In the genomic region with DNA sequence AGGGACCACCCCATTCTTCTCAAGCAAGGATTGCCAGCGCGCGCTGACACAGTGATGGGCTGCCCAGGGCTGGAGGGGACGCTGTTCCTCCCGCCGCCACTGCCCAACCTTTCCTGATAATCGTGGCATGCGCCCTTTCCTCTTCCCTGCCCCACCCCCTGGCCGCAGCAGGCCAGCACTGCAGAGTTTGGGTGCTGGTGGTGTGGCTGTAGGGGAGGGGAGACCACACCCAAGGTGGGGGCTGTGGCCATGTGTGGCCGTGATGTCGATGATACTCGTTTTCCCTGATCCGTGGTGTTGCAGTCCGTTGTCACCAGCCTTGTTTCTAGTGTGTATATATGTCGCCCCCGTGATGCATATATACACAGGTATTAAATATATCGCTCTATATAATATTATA, we compare ENCODE assay signal across 24 cellular contexts.
"Had no signal": no experiment of that assay in that cellular context is flagged by ENCODE, and none has a peak within 500 bp of the region (broad histone marks: within the 10 kb centered on the region; RNA-seq: fewer than 3 reads in every experiment).

No MANE protein-coding gene starts in this region.

- FAIRE-seq: colon, keratinocyte had no signal

- H3K27me3 ChIP-seq: esophagus squamous epithelium, gastroesophageal sphincter, ovary, right atrium auricular region, suprapubic skin, thyroid gland, upper lobe of left lung, uterus had no signal

- H3K27ac Mint-ChIP-seq: dendritic cell treated with granulocyte-macrophage colony-stimulating factor and Interleukin-4, amounts not matched to agents 40 ng/mL and 50 ng/mL, for 4 days had no signal

- DNase-seq: effector memory CD8-positive, alpha-beta T cell; esophagus squamous epithelium; foreskin fibroblast; glutamatergic neuron; immature natural killer cell; left ventricle myocardium superior; mesendoderm; naive thymus-derived CD4-positive, alpha-beta T cell; nucleus accumbens; ovary; stimulated activated CD4-positive, alpha-beta T cell treated with anti-CD3 and anti-CD28 coated beads, Interleukin-2, amount 100 ng/mL, for 48 hours; stimulated activated naive CD8-positive, alpha-beta T cell treated with anti-CD3 and anti-CD28 coated beads, Interleukin-15, Interleukin-2, amounts not matched to agents 100 U/mL and 50 U/mL, for 24 hours; thyroid gland; uterus had no signal

- H3K4me1 Mint-ChIP-seq: immature natural killer cell; naive thymus-derived CD4-positive, alpha-beta T cell had no signal

- H3K36me3 ChIP-seq: ovary, uterus had no signal

- ATAC-seq: effector memory CD8-positive, alpha-beta T cell; gastroesophageal sphincter; left ventricle myocardium superior; naive thymus-derived CD4-positive, alpha-beta T cell had no signal

- H3K4me3 ChIP-seq: esophagus squamous epithelium, gastroesophageal sphincter, lung, ovary, right atrium auricular region, smooth muscle cell, suprapubic skin, thyroid gland, upper lobe of left lung, uterus had no signal

- H3K4me3 Mint-ChIP-seq: dendritic cell treated with granulocyte-macrophage colony-stimulating factor and Interleukin-4, amounts not matched to agents 40 ng/mL and 50 ng/mL, for 4 days; effector memory CD8-positive, alpha-beta T cell; immature natural killer cell; naive thymus-derived CD4-positive, alpha-beta T cell; neural crest cell had no signal

- H3K4me2 ChIP-seq: smooth muscle cell had no signal

- H3K27me3 Mint-ChIP-seq: dendritic cell treated with granulocyte-macrophage colony-stimulating factor and Interleukin-4, amounts not matched to agents 40 ng/mL and 50 ng/mL, for 4 days; effector memory CD8-positive, alpha-beta T cell; naive thymus-derived CD4-positive, alpha-beta T cell had no signal

- H3K27ac ChIP-seq: esophagus squamous epithelium, gastroesophageal sphincter, ovary, right atrium auricular region, suprapubic skin, uterus had no signal

- H3K4me1 ChIP-seq: gastroesophageal sphincter, suprapubic skin, upper lobe of left lung, uterus had no signal

- H3K9me3 Mint-ChIP-seq: dendritic cell treated with granulocyte-macrophage colony-stimulating factor and Interleukin-4, amounts not matched to agents 40 ng/mL and 50 ng/mL, for 4 days; effector memory CD8-positive, alpha-beta T cell; immature natural killer cell; neural crest cell had no signal

- H3K9me3 ChIP-seq: esophagus squamous epithelium, gastroesophageal sphincter, ovary, right atrium auricular region, suprapubic skin, thyroid gland, upper lobe of left lung, uterus had no signal
